In the genomic region with DNA sequence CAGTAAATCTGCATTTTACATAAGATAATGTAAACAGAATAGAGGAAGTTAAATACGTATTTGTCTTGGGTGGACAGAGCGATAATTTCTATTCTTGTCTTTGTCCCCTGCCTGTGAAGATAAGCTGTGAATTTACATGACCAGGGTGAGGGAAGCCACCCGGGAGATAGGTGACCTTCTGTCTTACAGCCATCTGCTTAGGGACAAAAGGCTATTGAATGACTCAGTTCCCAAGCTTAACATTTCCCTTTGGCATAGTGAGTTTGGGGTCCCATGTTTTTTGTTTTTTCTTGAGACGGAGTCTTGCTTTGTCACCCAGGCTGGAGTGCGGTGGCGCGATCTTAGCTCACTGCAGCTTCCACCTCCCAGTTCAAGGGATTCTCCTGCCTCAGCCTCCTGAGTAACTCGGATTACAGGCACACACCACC, we compare ENCODE assay signal across 20 cellular contexts.
"Had no signal": no experiment of that assay in that cellular context is flagged by ENCODE, and none has a peak within 500 bp of the region (broad histone marks: within the 10 kb centered on the region; RNA-seq: fewer than 3 reads in every experiment).

No MANE protein-coding gene starts in this region.

- H3K9me3 ChIP-seq: adrenal gland, prostate gland, testis had no signal

- ATAC-seq: activated naive CD4-positive, alpha-beta T cell treated with anti-CD3 and anti-CD28 coated beads, Interleukin-2, amount 50 U/mL, for 72 hours; effector memory CD8-positive, alpha-beta T cell; foreskin keratinocyte; left lobe of liver; sciatic nerve; stimulated activated effector memory CD8-positive, alpha-beta T cell treated with anti-CD3 and anti-CD28 coated beads, Interleukin-12 subunit alpha, Interleukin-12 subunit beta, amount 100 ng/mL, for 72 hours; T-cell had no signal

- H3K27me3 ChIP-seq: adrenal gland, foreskin keratinocyte, testis had no signal

- H3K36me3 ChIP-seq: prostate gland had no signal

- H3K36me3 Mint-ChIP-seq: activated naive CD4-positive, alpha-beta T cell treated with anti-CD3 and anti-CD28 coated beads, Interleukin-2, amount 50 U/mL, for 72 hours; type B pancreatic cell had no signal

- H3K4me3 Mint-ChIP-seq: effector memory CD8-positive, alpha-beta T cell; stimulated activated effector memory CD8-positive, alpha-beta T cell treated with anti-CD3 and anti-CD28 coated beads, Interleukin-12 subunit alpha, Interleukin-12 subunit beta, amount 100 ng/mL, for 72 hours; T-cell; type B pancreatic cell had no signal

- H3K4me3 ChIP-seq: adrenal gland, prostate gland, smooth muscle cell, testis had no signal

- DNase-seq: activated CD4-positive, alpha-beta T cell treated with anti-CD3 and anti-CD28 coated beads for 1 hour; activated CD8-positive, alpha-beta memory T cell treated with anti-CD3 and anti-CD28 coated beads for 24 hours; activated CD8-positive, alpha-beta memory T cell treated with anti-CD3 and anti-CD28 coated beads, Interleukin-2, amount 50 U/mL, for 48 hours; activated gamma-delta T cell; activated T-cell treated with anti-CD3 and anti-CD28 coated beads, Interleukin-2, amount 50 U/mL, for 48 hours; adrenal gland; effector memory CD8-positive, alpha-beta T cell; foreskin keratinocyte; kidney; stimulated activated CD4-positive, alpha-beta T cell treated with anti-CD3 and anti-CD28 coated beads, Interleukin-4, amount 100 ng/mL, for 24 hours; T-cell; testis had no signal

- H3K27ac Mint-ChIP-seq: T-cell, type B pancreatic cell had no signal

- H3K27me3 Mint-ChIP-seq: effector memory CD8-positive, alpha-beta T cell; T-cell; type B pancreatic cell had no signal

- H3K4me1 ChIP-seq: foreskin keratinocyte, prostate gland had no signal

- H3K27ac ChIP-seq: adrenal gland, foreskin keratinocyte, prostate gland, testis, VCaP had no signal

- H3K9me3 Mint-ChIP-seq: activated naive CD4-positive, alpha-beta T cell treated with anti-CD3 and anti-CD28 coated beads, Interleukin-2, amount 50 U/mL, for 72 hours; effector memory CD8-positive, alpha-beta T cell; stimulated activated effector memory CD8-positive, alpha-beta T cell treated with anti-CD3 and anti-CD28 coated beads, Interleukin-12 subunit alpha, Interleukin-12 subunit beta, amount 100 ng/mL, for 72 hours; T-cell; type B pancreatic cell had no signal

- H3K4me1 Mint-ChIP-seq: T-cell had no signal
